In the genomic region with DNA sequence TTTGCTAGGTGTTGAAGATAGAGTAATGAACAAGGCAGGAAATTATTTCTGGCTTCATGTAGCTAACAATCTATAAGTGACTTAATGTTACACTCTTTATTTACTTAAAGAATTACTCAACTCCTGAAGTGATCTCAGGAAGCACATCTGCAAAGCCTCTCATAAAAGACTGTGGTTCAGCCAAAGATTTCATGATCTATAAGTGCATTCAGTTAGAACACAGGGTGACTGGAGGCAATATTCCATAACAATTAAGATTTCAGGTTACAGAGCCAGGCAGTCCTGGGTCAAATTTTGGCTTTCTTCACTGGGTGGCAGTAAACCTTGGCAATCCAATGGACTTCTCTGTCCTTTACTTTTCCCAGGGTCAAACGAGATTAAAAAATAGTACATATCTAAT, we compare ENCODE assay signal across 1 cellular context.
TF ChIP-seq lines count a peak whose summit lies in the region.

No MANE protein-coding gene starts in this region.

TF ChIP-seq in GM12878, 131 proteins besides CTCF, POLR2A, EP300 and RAD21:
- TF ChIP-seq POLR2AphosphoS2 (IDR thresholded peaks at IDR 0.05; ENCODE audit: low read depth, low read length) = no peak
- TF ChIP-seq EED (IDR thresholded peaks at IDR 0.05; ENCODE audit: low read depth) = no peak
- no peak for TF ChIP-seq ASH2L (IDR thresholded peaks at IDR 0.05; ENCODE audit: borderline replicate concordance, low read depth)
- TF ChIP-seq, protein P1, sequence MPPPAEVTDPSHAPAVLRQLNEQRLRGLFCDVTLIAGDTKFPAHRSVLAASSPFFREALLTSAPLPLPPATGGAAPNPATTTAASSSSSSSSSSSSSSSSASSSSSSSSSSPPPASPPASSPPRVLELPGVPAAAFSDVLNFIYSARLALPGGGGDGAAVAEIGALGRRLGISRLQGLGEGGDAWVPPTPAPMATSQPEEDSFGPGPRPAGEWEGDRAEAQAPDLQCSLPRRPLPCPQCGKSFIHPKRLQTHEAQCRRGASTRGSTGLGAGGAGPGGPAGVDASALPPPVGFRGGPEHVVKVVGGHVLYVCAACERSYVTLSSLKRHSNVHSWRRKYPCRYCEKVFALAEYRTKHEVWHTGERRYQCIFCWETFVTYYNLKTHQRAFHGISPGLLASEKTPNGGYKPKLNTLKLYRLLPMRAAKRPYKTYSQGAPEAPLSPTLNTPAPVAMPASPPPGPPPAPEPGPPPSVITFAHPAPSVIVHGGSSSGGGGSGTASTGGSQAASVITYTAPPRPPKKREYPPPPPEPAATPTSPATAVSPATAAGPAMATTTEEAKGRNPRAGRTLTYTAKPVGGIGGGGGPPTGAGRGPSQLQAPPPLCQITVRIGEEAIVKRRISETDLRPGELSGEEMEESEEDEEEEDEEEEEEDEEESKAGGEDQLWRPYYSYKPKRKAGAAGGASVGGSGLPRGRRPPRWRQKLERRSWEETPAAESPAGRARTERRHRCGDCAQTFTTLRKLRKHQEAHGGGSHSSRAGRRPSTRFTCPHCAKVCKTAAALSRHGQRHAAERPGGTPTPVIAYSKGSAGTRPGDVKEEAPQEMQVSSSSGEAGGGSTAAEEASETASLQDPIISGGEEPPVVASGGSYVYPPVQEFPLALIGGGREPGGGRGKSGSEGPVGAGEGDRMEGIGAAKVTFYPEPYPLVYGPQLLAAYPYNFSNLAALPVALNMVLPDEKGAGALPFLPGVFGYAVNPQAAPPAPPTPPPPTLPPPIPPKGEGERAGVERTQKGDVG (CRISPR knock-in tag; IDR thresholded peaks at IDR 0.05) = no peak
- TF ChIP-seq EGR1 (IDR thresholded peaks at IDR 0.05; ENCODE audit: borderline replicate concordance in 1 of 2, low read depth in 2 of 2, low read length in 2 of 2) = no peak
TF ChIP-seq in GM12878: peak in this region for 0.
